In the genomic region with DNA sequence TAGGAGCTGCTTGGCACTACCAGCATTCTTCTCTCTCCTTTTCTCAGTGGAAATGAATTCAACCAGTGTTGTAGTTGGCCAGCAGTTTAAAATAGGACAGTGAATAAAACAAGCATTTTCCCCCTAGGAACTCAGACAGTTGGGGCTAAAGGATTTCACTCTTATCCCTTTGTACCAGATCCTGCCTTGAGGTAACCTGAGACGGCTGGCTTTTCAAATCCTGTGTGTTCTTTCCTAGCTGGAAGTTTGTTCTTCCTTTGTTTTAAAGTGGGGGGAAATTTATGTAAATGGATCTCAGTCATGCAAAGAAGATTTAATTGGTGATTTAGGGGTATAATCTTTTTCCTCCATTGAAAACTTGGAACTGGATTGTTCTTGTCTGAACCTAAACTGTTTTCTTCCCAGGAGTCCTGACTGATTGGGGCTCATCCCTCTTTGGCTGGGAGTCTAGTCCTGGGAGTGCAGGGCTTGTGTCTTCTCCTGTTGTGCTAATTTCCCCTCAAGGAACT, we compare ENCODE assay signal across 2 cellular contexts.
TF ChIP-seq lines count a peak whose summit lies in the region.

No MANE protein-coding gene starts in this region.

TF ChIP-seq in GM23338, 12 proteins besides CTCF, POLR2A, EP300 and RAD21 (continued from another document):
- TF ChIP-seq, protein P1, sequence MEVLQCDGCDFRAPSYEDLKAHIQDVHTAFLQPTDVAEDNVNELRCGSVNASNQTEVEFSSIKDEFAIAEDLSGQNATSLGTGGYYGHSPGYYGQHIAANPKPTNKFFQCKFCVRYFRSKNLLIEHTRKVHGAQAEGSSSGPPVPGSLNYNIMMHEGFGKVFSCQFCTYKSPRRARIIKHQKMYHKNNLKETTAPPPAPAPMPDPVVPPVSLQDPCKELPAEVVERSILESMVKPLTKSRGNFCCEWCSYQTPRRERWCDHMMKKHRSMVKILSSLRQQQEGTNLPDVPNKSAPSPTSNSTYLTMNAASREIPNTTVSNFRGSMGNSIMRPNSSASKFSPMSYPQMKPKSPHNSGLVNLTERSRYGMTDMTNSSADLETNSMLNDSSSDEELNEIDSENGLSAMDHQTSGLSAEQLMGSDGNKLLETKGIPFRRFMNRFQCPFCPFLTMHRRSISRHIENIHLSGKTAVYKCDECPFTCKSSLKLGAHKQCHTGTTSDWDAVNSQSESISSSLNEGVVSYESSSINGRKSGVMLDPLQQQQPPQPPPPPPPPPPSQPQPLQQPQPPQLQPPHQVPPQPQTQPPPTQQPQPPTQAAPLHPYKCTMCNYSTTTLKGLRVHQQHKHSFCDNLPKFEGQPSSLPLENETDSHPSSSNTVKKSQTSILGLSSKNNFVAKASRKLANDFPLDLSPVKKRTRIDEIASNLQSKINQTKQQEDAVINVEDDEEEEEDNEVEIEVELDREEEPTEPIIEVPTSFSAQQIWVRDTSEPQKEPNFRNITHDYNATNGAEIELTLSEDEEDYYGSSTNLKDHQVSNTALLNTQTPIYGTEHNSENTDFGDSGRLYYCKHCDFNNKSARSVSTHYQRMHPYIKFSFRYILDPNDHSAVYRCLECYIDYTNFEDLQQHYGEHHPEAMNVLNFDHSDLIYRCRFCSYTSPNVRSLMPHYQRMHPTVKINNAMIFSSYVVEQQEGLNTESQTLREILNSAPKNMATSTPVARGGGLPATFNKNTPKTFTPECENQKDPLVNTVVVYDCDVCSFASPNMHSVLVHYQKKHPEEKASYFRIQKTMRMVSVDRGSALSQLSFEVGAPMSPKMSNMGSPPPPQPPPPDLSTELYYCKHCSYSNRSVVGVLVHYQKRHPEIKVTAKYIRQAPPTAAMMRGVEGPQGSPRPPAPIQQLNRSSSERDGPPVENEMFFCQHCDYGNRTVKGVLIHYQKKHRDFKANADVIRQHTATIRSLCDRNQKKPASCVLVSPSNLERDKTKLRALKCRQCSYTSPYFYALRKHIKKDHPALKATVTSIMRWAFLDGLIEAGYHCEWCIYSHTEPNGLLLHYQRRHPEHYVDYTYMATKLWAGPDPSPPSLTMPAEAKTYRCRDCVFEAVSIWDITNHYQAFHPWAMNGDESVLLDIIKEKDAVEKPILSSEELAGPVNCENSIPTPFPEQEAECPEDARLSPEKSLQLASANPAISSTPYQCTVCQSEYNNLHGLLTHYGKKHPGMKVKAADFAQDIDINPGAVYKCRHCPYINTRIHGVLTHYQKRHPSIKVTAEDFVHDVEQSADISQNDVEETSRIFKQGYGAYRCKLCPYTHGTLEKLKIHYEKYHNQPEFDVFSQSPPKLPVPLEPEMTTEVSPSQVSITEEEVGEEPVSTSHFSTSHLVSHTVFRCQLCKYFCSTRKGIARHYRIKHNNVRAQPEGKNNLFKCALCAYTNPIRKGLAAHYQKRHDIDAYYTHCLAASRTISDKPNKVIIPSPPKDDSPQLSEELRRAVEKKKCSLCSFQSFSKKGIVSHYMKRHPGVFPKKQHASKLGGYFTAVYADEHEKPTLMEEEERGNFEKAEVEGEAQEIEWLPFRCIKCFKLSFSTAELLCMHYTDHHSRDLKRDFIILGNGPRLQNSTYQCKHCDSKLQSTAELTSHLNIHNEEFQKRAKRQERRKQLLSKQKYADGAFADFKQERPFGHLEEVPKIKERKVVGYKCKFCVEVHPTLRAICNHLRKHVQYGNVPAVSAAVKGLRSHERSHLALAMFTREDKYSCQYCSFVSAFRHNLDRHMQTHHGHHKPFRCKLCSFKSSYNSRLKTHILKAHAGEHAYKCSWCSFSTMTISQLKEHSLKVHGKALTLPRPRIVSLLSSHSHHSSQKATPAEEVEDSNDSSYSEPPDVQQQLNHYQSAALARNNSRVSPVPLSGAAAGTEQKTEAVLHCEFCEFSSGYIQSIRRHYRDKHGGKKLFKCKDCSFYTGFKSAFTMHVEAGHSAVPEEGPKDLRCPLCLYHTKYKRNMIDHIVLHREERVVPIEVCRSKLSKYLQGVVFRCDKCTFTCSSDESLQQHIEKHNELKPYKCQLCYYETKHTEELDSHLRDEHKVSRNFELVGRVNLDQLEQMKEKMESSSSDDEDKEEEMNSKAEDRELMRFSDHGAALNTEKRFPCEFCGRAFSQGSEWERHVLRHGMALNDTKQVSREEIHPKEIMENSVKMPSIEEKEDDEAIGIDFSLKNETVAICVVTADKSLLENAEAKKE (CRISPR knock-in tag; IDR thresholded peaks at IDR 0.05): no peak
- TF ChIP-seq STAT1 (IDR thresholded peaks at IDR 0.05; ENCODE audit: unreplicated experiment): no peak
- no peak for TF ChIP-seq POLR2AphosphoS5 (IDR thresholded peaks at IDR 0.05; ENCODE audit: low read depth)
- TF ChIP-seq EZH2 (IDR thresholded peaks at IDR 0.05; ENCODE audit: low read depth, unreplicated experiment): no peak
- peak; percentile 43; the same call in 1 of the 2 replicates for TF ChIP-seq NANOG (IDR thresholded peaks at IDR 0.05; ENCODE audit: borderline replicate concordance)

TF ChIP-seq in Ishikawa, 13 proteins besides CTCF, POLR2A, EP300 and RAD21:
- TF ChIP-seq, protein P2, sequence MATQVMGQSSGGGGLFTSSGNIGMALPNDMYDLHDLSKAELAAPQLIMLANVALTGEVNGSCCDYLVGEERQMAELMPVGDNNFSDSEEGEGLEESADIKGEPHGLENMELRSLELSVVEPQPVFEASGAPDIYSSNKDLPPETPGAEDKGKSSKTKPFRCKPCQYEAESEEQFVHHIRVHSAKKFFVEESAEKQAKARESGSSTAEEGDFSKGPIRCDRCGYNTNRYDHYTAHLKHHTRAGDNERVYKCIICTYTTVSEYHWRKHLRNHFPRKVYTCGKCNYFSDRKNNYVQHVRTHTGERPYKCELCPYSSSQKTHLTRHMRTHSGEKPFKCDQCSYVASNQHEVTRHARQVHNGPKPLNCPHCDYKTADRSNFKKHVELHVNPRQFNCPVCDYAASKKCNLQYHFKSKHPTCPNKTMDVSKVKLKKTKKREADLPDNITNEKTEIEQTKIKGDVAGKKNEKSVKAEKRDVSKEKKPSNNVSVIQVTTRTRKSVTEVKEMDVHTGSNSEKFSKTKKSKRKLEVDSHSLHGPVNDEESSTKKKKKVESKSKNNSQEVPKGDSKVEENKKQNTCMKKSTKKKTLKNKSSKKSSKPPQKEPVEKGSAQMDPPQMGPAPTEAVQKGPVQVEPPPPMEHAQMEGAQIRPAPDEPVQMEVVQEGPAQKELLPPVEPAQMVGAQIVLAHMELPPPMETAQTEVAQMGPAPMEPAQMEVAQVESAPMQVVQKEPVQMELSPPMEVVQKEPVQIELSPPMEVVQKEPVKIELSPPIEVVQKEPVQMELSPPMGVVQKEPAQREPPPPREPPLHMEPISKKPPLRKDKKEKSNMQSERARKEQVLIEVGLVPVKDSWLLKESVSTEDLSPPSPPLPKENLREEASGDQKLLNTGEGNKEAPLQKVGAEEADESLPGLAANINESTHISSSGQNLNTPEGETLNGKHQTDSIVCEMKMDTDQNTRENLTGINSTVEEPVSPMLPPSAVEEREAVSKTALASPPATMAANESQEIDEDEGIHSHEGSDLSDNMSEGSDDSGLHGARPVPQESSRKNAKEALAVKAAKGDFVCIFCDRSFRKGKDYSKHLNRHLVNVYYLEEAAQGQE (IDR thresholded peaks at IDR 0.05; ENCODE audit: low read depth): no peak
- TF ChIP-seq CREB1 (IDR thresholded peaks at IDR 0.05; ENCODE audit: low read depth) (no peak), NFIC (IDR thresholded peaks at IDR 0.05) (no peak), EGR1 (IDR thresholded peaks at IDR 0.05) (no peak), YY1 (IDR thresholded peaks at IDR 0.05; ENCODE audit: low read depth) (no peak), FOXM1 (IDR thresholded peaks at IDR 0.05; ENCODE audit: borderline replicate concordance, low read depth) (no peak), TEAD4 (IDR thresholded peaks at IDR 0.05) (no peak), ZBTB7A (IDR thresholded peaks at IDR 0.05; ENCODE audit: low read depth) (no peak), TCF12 (IDR thresholded peaks at IDR 0.05; ENCODE audit: low read depth) (no peak), CEBPB (IDR thresholded peaks at IDR 0.05) (no peak), TAF1 (IDR thresholded peaks at IDR 0.05; ENCODE audit: low read depth) (no peak)
- TF ChIP-seq, protein P3, sequence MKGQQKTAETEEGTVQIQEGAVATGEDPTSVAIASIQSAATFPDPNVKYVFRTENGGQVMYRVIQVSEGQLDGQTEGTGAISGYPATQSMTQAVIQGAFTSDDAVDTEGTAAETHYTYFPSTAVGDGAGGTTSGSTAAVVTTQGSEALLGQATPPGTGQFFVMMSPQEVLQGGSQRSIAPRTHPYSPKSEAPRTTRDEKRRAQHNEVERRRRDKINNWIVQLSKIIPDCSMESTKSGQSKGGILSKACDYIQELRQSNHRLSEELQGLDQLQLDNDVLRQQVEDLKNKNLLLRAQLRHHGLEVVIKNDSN (IDR thresholded peaks at IDR 0.05): no peak
- TF ChIP-seq, protein P4, sequence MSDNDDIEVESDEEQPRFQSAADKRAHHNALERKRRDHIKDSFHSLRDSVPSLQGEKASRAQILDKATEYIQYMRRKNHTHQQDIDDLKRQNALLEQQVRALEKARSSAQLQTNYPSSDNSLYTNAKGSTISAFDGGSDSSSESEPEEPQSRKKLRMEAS (IDR thresholded peaks at IDR 0.05): no peak
